Comparison of ENCODE assay signal across 8 cellular contexts in the genomic region with DNA sequence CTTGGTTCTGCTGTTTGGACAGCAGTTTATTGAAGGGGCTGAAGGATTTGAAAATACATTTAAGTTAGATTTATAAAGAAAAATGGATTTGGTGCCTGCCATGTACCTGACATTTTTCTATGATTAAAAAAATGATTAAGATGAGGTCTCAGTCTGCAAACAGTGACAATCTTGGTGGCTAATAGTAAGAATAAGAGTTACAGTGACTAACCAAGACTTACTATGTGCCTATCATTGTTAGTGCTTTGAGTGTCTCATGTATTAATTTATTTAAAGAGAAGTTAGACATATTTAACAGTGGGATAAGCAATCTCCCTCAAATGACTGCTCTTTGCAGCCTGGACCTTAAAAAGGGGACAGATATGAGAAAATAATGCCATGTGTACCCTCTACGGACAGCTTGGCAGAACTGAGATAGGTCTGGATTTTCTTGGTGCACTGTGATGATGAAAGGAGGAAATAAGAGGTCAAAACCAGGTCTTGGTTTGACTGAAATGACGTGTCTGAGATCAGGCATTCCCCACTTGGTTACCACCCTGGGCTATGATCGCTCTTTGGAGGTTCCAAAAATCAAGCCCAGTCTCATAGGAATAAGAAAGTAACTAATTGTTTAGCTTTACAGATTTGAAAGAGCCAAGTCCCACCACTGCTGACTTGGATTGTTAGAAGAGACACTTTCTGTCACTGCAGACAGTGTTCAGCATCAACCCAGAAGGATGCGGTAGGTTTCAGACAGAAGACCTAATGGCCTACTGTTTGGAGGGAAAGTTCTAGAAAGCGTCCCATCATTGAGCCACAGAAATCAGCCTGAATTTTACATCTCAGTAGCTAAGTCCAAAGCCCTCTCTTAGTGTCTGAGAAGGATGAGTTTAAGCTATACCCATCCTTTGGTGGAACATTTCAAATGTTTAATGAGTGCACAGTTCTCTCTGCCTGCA. TPM values are rescaled to one million over a fixed set of nuclear protein-coding genes. Genes with fewer than 3 reads are reported as not detected.
DNase-seq lines count a peak whose midpoint lies in the region; ATAC-seq and TF ChIP-seq lines count a peak whose summit lies in the region.

No MANE protein-coding gene starts in this region.

- H2AFZ ChIP-seq in SK-N-SH (ENCODE audit: low read depth) (no peak overlapping the region), neural progenitor cell (replicated peaks) (no peak overlapping the region)

- in situ Hi-C loops in ACHN (cut with HindIII; ENCODE audit: low pct_ligation_motif_present, low pct_unique_long_range_greater_than_20kb, low sequenced_read_pairs), result no loop called here

- 87% methylated on average over 5 of the region's 5 CpGs for WGBS in SK-N-SH (ENCODE audit: low lambda C conversion rate)

- H3K27ac Mint-ChIP-seq in neural progenitor cell, result no peak overlapping the region

- H3K36me3 Mint-ChIP-seq in neural progenitor cell, result peaks cover 14% of the 10 kb centered on the region

- peak overlapping the region; percentile 91 for H3K4me3 Mint-ChIP-seq in neural progenitor cell

- TF ChIP-seq CTCF in SK-N-SH (IDR thresholded peaks at IDR 0.05) (no peak), VCaP (conservative IDR thresholded peaks at IDR 0.05) (no peak), neural progenitor cell (IDR thresholded peaks at IDR 0.05) (no peak)

- H3K9ac ChIP-seq in SK-N-SH, result no peak overlapping the region
- H3K9ac ChIP-seq in neural progenitor cell, result no peak overlapping the region

- H3K4me3 ChIP-seq in SK-N-SH (ENCODE audit: low read depth in 2 of 2, low read length in 1 of 2), result no peak overlapping the region
- no peak overlapping the region for H3K4me3 ChIP-seq in neural progenitor cell

- peaks cover 5% of the 10 kb centered on the region for H3K27me3 Mint-ChIP-seq in neural progenitor cell (ENCODE audit: insufficient read depth, low read depth)

- H4K20me1 ChIP-seq in SK-N-SH (ENCODE audit: insufficient read depth) (no peaks in the 10 kb centered on the region), neural progenitor cell (ENCODE audit: low read depth) (no peaks in the 10 kb centered on the region)

- peaks cover 4% of the 10 kb centered on the region; the same call in 1 of the 2 replicates for H3K9me3 ChIP-seq in SK-N-SH
- H3K9me3 ChIP-seq in neural progenitor cell (ENCODE audit: low read depth), result peaks cover 5% of the 10 kb centered on the region

- no peak for TF ChIP-seq RAD21 in SK-N-SH (IDR thresholded peaks at IDR 0.05; ENCODE audit: low read length)

- CTCF ChIA-PET in SK-N-SH (lab: Yijun Ruan, JAX), result no interaction called here

- H3K4me1 Mint-ChIP-seq in neural progenitor cell, result peaks cover 10% of the 10 kb centered on the region

- DNase-seq in SK-N-SH, result no peak
- DNase-seq in neural progenitor cell (ENCODE audit: low spot score), result no peak
- no peak for DNase-seq in ACHN
- DNase-seq in D341Med (ENCODE audit: low spot score), result no peak
- DNase-seq in NCI-H2227 (lab: John Stamatoyannopoulos, UW; ENCODE audit: unreplicated experiment), result no peak

- no peaks in the 10 kb centered on the region for H3K27me3 ChIP-seq in SK-N-SH (ENCODE audit: insufficient read depth)
- peaks cover 11% of the 10 kb centered on the region for H3K27me3 ChIP-seq in neural progenitor cell

- no peaks in the 10 kb centered on the region for H3K9me2 ChIP-seq in SK-N-SH

- POLR2A ChIA-PET in SK-N-SH (lab: Yijun Ruan, JAX), result no interaction called here

- H3K27ac ChIP-seq in SK-N-SH (ENCODE audit: low read depth in 2 of 2, low read length in 1 of 2), result no peak overlapping the region
- peak overlapping the region; percentile 95 for H3K27ac ChIP-seq in VCaP
- H3K27ac ChIP-seq in neural progenitor cell, result no peak overlapping the region

- H3K79me2 ChIP-seq in SK-N-SH (ENCODE audit: insufficient read depth) (peaks cover 62% of the 10 kb centered on the region), neural progenitor cell (ENCODE audit: low read depth) (peaks cover 58% of the 10 kb centered on the region)

- peaks cover 21% of the 10 kb centered on the region for H3K9me3 Mint-ChIP-seq in neural progenitor cell

- H3K36me3 ChIP-seq in SK-N-SH (replicated peaks in 1 of 2; ENCODE audit: control insufficient read depth in 1 of 2, insufficient read depth in 2 of 2, low read length in 1 of 2), result peaks cover 0 to 5% of the 10 kb centered on the region in 2 experiments
- H3K36me3 ChIP-seq in neural progenitor cell, result no peaks in the 10 kb centered on the region

- peak overlapping the region; percentile 92; the same call in 1 of the 2 replicates for H3K4me2 ChIP-seq in SK-N-SH
- H3K4me2 ChIP-seq in neural progenitor cell, result no peak overlapping the region

- no peak for ATAC-seq in SK-N-SH treated with all-trans-retinoic acid at 6 μM for 48 hours
- peak; percentile 48 for ATAC-seq in HG02884 (IDR thresholded peaks at IDR 0.05; ENCODE audit: unreplicated experiment)

- TF ChIP-seq EP300 in SK-N-SH (IDR thresholded peaks at IDR 0.05; ENCODE audit: borderline replicate concordance in 1 of 2, low read depth in 1 of 2, low read length in 1 of 2), result no peak

- H3K4me1 ChIP-seq in SK-N-SH (ENCODE audit: control insufficient read depth in 1 of 2, insufficient read depth in 2 of 2, low read depth in 1 of 2, low read length in 1 of 2), result peaks cover 0 to 6% of the 10 kb centered on the region in 2 experiments; a peak in 1 of 4 replicates
- peaks cover 3% of the 10 kb centered on the region for H3K4me1 ChIP-seq in neural progenitor cell

- H3F3A ChIP-seq in SK-N-SH (replicated peaks; ENCODE audit: insufficient read depth) (no peaks in the 10 kb centered on the region), neural progenitor cell (ENCODE audit: low read depth) (peaks cover 6% of the 10 kb centered on the region)

TF ChIP-seq in SK-N-SH, 30 proteins besides CTCF, POLR2A, EP300 and RAD21:
- TF ChIP-seq NFIC (IDR thresholded peaks at IDR 0.05; ENCODE audit: borderline replicate concordance), result no peak
- no peak for TF ChIP-seq MEF2A (IDR thresholded peaks at IDR 0.05; ENCODE audit: borderline replicate concordance, low read depth)
- no peak for TF ChIP-seq GABPA (IDR thresholded peaks at IDR 0.05; ENCODE audit: low read depth)
- TF ChIP-seq FOSL2 (IDR thresholded peaks at IDR 0.05; ENCODE audit: borderline replicate concordance, low read depth), result no peak
- TF ChIP-seq FOXJ3 (CRISPR knock-in tag; IDR thresholded peaks at IDR 0.05), result no peak
- no peak for TF ChIP-seq GATA2 (CRISPR knock-in tag; IDR thresholded peaks at IDR 0.05)
- TF ChIP-seq RFX5 (IDR thresholded peaks at IDR 0.05; ENCODE audit: low read length), result no peak
- no peak for TF ChIP-seq ELF1 (IDR thresholded peaks at IDR 0.05)
- no peak for TF ChIP-seq TAF1 (IDR thresholded peaks at IDR 0.05; ENCODE audit: borderline replicate concordance, low read depth, low read length)
- TF ChIP-seq EZH2phosphoT487 (IDR thresholded peaks at IDR 0.05; ENCODE audit: borderline replicate concordance, low read depth), result no peak
- no peak for TF ChIP-seq SMC3 (IDR thresholded peaks at IDR 0.05; ENCODE audit: low read depth, low read length)

TF ChIP-seq in SK-N-SH treated with all-trans-retinoic acid at 6 μM for 48 hours, 23 proteins besides CTCF, POLR2A, EP300 and RAD21 (continues in another document):
- TF ChIP-seq ZFP3 (CRISPR knock-in tag; IDR thresholded peaks at IDR 0.05), result no peak
- TF ChIP-seq, protein P1, sequence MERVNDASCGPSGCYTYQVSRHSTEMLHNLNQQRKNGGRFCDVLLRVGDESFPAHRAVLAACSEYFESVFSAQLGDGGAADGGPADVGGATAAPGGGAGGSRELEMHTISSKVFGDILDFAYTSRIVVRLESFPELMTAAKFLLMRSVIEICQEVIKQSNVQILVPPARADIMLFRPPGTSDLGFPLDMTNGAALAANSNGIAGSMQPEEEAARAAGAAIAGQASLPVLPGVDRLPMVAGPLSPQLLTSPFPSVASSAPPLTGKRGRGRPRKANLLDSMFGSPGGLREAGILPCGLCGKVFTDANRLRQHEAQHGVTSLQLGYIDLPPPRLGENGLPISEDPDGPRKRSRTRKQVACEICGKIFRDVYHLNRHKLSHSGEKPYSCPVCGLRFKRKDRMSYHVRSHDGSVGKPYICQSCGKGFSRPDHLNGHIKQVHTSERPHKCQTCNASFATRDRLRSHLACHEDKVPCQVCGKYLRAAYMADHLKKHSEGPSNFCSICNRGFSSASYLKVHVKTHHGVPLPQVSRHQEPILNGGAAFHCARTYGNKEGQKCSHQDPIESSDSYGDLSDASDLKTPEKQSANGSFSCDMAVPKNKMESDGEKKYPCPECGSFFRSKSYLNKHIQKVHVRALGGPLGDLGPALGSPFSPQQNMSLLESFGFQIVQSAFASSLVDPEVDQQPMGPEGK (CRISPR knock-in tag; IDR thresholded peaks at IDR 0.05; ENCODE audit: borderline replicate concordance), result no peak
- TF ChIP-seq TOX (CRISPR knock-in tag; IDR thresholded peaks at IDR 0.05; ENCODE audit: borderline replicate concordance), result no peak
- TF ChIP-seq, protein P2, sequence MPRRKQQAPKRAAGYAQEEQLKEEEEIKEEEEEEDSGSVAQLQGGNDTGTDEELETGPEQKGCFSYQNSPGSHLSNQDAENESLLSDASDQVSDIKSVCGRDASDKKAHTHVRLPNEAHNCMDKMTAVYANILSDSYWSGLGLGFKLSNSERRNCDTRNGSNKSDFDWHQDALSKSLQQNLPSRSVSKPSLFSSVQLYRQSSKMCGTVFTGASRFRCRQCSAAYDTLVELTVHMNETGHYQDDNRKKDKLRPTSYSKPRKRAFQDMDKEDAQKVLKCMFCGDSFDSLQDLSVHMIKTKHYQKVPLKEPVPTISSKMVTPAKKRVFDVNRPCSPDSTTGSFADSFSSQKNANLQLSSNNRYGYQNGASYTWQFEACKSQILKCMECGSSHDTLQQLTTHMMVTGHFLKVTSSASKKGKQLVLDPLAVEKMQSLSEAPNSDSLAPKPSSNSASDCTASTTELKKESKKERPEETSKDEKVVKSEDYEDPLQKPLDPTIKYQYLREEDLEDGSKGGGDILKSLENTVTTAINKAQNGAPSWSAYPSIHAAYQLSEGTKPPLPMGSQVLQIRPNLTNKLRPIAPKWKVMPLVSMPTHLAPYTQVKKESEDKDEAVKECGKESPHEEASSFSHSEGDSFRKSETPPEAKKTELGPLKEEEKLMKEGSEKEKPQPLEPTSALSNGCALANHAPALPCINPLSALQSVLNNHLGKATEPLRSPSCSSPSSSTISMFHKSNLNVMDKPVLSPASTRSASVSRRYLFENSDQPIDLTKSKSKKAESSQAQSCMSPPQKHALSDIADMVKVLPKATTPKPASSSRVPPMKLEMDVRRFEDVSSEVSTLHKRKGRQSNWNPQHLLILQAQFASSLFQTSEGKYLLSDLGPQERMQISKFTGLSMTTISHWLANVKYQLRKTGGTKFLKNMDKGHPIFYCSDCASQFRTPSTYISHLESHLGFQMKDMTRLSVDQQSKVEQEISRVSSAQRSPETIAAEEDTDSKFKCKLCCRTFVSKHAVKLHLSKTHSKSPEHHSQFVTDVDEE (CRISPR knock-in tag; IDR thresholded peaks at IDR 0.05), result no peak
- TF ChIP-seq OSR1 (CRISPR knock-in tag; IDR thresholded peaks at IDR 0.05), result no peak

RNA-seq across cellular contexts. Expression of a gene that starts 2.1 kb away (rescaled TPM):
- polyA plus RNA-seq in SK-N-SH (2012; rRNA removed), result 13.6 and 15.1 TPM in 2 replicates
- polyA plus RNA-seq in SK-N-SH (2012; cell fraction: cytosol; rRNA removed), result 14.2 and 16.5 TPM in 2 replicates
- 6.6 and 10.8 TPM in 2 replicates for polyA plus RNA-seq in SK-N-SH (2012; cell fraction: nucleus; rRNA removed)
- 17.8 and 18.9 TPM in 2 replicates for total RNA-seq in neural progenitor cell (ENCODE audit: low replicate concordance)

RNA-seq across cellular contexts. Expression of a gene that starts 18.0 kb away (rescaled TPM):
- polyA plus RNA-seq in SK-N-SH (2012; rRNA removed), result not detected in 2 replicates
- polyA plus RNA-seq in SK-N-SH (2012; cell fraction: cytosol; rRNA removed), result under 0.01 TPM in 1 of 2 replicates, not detected in the other
- not detected in 2 replicates for polyA plus RNA-seq in SK-N-SH (2012; cell fraction: nucleus; rRNA removed)
- not detected in 2 replicates for total RNA-seq in neural progenitor cell (ENCODE audit: low replicate concordance)
